Comparison of ENCODE assay signal across 8 cellular contexts in genomic region chr15:67259375-67259774, GRCh38.
"Had no signal": no experiment of that assay in that cellular context is flagged by ENCODE, and none has a peak within 500 bp of the region (broad histone marks: within the 10 kb centered on the region; RNA-seq: fewer than 3 reads in every experiment).

No MANE protein-coding gene starts in this region.

- H3K4me2 ChIP-seq: GM23338 had no signal

- FAIRE-seq: H1, H54, HTR-8/SVneo, K562 had no signal

- ATAC-seq: GM23338, K562 had no signal

- H3K4me3 ChIP-seq: GM23338, K562 had no signal

- DNase-seq: H9, HCEC 1CT, KG1 had no signal

- H2AFZ ChIP-seq: GM23338 had no signal
